ENCODE assay signal across 12 cellular contexts in genomic region chr2:218314764-218315163, GRCh38. TPM values are rescaled to one million over a fixed set of nuclear protein-coding genes. Genes with fewer than 3 reads are reported as not detected.
"Had no signal": no experiment of that assay in that cellular context is flagged by ENCODE, and none has a peak within 500 bp of the region (broad histone marks: within the 10 kb centered on the region; RNA-seq: fewer than 3 reads in every experiment).

No MANE protein-coding gene starts in this region.

RNA-seq across cellular contexts. Expression of gene CATIP, which starts 41.9 kb away (rescaled TPM):
- total RNA-seq: activated B cell treated with CpG ODN at 0.5 μM for 24 hours; activated CD8-positive, alpha-beta T cell treated with anti-CD3 and anti-CD28 coated beads for 36 hours; activated T-cell treated with anti-CD3 and anti-CD28 coated beads, Interleukin-2, amount 50 U/mL, for 4 hours; activated T-helper 17 cell treated with anti-CD3 and anti-CD28 coated beads, Interleukin-2, amount 50 U/mL, for 72 hours; bronchial epithelial cell; cardiac septum; esophagus muscularis mucosa; foreskin keratinocyte; gastrocnemius medialis; T-helper 1 cell treated with Interleukin-12 subunit alpha and Interleukin-12 subunit beta and Interleukin-4 antibody, amounts not matched to agents 30 ng/mL and 1 ng/mL, for 36 hours; T-helper 2 cell treated with Interferon-gamma antibody and Interleukin-4, amounts not matched to agents 100 ng/mL and 5 ng/mL, for 36 hours had no signal
- polyA plus RNA-seq: foreskin keratinocyte had no signal

RNA-seq across cellular contexts. Expression of gene GPBAR1, which starts 53.9 kb away (rescaled TPM):
- total RNA-seq: dermis blood vessel endothelial cell had no signal
